8 cellular contexts compared by ENCODE assay signal in the genomic region with DNA sequence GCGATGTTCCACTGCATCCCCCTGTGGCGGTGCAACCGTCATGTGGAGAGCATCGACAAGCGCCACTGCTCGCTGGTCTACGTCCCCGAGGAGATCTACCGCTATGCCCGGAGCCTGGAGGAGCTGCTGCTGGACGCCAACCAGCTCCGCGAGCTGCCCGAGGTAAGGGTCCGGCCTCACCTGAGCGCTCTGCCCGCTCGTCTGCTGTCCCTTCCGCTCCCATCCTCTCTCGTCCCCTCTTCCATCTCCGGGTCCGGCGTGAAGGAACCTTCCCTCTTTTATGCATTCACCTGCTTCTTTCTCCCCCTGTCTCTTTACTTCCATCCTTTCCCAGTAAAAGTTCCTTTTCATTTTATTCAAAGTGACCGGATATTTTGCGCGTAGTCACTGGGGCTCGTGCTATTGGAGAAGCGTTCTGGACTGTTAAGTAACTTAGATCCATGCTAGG. TPM values are rescaled to one million over a fixed set of nuclear protein-coding genes. Genes with fewer than 3 reads are reported as not detected.
DNase-seq lines count a peak whose midpoint lies in the region; ATAC-seq and TF ChIP-seq lines count a peak whose summit lies in the region.

No MANE protein-coding gene starts in this region.

- peak overlapping the region; percentile 1 for H2BK12ac ChIP-seq in trophoblast cell (ENCODE audit: low read length)

- peak overlapping the region; percentile 39 for H3K18ac ChIP-seq in trophoblast cell (ENCODE audit: low read length)

- H3K9me3 Mint-ChIP-seq in T-cell, result no peaks in the 10 kb centered on the region

- no peak for TF ChIP-seq CTCF in fibroblast of villous mesenchyme (IDR thresholded peaks at IDR 0.05; ENCODE audit: insufficient read depth, low read depth, low read length)

- peaks cover 28 to 31% (median 29%) of the 10 kb centered on the region in 3 donors for H3K4me1 Mint-ChIP-seq in T-cell

- H4K91ac ChIP-seq in trophoblast cell (ENCODE audit: low read depth, low read length), result peak overlapping the region; percentile 73

- H3K14ac ChIP-seq in trophoblast cell (ENCODE audit: low read length), result peak overlapping the region; percentile 62

- peak overlapping the region; percentile 90 for H3K9ac ChIP-seq in trophoblast cell (ENCODE audit: low read length)

- H2BK120ac ChIP-seq in trophoblast cell (ENCODE audit: insufficient read depth, low read length, poor library complexity), result peak overlapping the region; percentile 18

- DNase-seq in NCI-H1417 (lab: John Stamatoyannopoulos, UW) (peak; percentile 54 to 80 (median 80)), NCI-H1417 treated with DMSO at 0.1 percent for 48 hours (lab: John Stamatoyannopoulos, UW) (no peak), T-cell (peak in 2 of 34 experiments; percentile 6 to 27), fibroblast of villous mesenchyme (ENCODE audit: low read depth) (no peak), trophoblast cell (peak; percentile 32 to 54), NCI-H2029 treated with DMSO at 0.1 percent for 48 hours (lab: John Stamatoyannopoulos, UW) (no peak), NOMO-1 treated with DMSO at 0.1 percent for 48 hours (lab: John Stamatoyannopoulos, UW; ENCODE audit: unreplicated experiment) (no peak)

- POLR2A ChIA-PET in T-cell (lab: Charles Lee), result no interaction called here

- CTCF ChIA-PET in T-cell (lab: Charles Lee), result interaction anchor here in 1 of 2 donors (0.7 kb wide), 1 partner anchor 76 kb away, joined by 3 read pairs; no protein-coding TSS in a partner anchor

- H3K4me3 ChIP-seq in fibroblast of villous mesenchyme (ENCODE audit: low read depth, low read length) (peak overlapping the region; percentile 84), trophoblast cell (ENCODE audit: low read depth, low read length) (peak overlapping the region; percentile 92)

- no peaks in the 10 kb centered on the region for H3K27me3 ChIP-seq in trophoblast cell (ENCODE audit: insufficient read depth, low read length)

- H3K36me3 Mint-ChIP-seq in T-cell, result no peaks in the 10 kb centered on the region

- H3K9me3 ChIP-seq in trophoblast cell (ENCODE audit: insufficient read depth, low read depth, low read length), result no peaks in the 10 kb centered on the region

- peak overlapping the region; percentile 53 to 72 for H3K27ac Mint-ChIP-seq in T-cell

- peaks cover 31% of the 10 kb centered on the region for H3K79me2 ChIP-seq in trophoblast cell (ENCODE audit: control insufficient read depth, insufficient read depth, low read length, poor library complexity)

- WGBS in trophoblast cell (ENCODE audit: extremely low coverage, insufficient coverage, insufficient read length), result no CpG with 5 or more reads among the region's 28 CpGs

- H3K4me2 ChIP-seq in trophoblast cell (ENCODE audit: low read length), result peak overlapping the region; percentile 85

- H2BK5ac ChIP-seq in trophoblast cell (ENCODE audit: low read depth, low read length, poor library complexity), result peak overlapping the region; percentile 80

- H3K4ac ChIP-seq in trophoblast cell (ENCODE audit: low read depth, low read length), result peak overlapping the region; percentile 90

- peak overlapping the region; percentile 96 to 97 (median 96) for H3K4me3 Mint-ChIP-seq in T-cell

- peak overlapping the region; percentile 58 for H4K12ac ChIP-seq in trophoblast cell (ENCODE audit: low read depth, low read length)

- H3K27ac ChIP-seq in trophoblast cell (ENCODE audit: low read depth, low read length), result peak overlapping the region; percentile 84

- ATAC-seq in HG03280 (IDR thresholded peaks at IDR 0.05; ENCODE audit: unreplicated experiment), result peak; percentile 28
- no peak for ATAC-seq in T-cell (replicated peaks in 1 of 4)

- peak overlapping the region; percentile 56 for H4K8ac ChIP-seq in trophoblast cell (ENCODE audit: low read depth, low read length)

- H3K79me1 ChIP-seq in trophoblast cell (ENCODE audit: low read length), result peaks cover 30% of the 10 kb centered on the region

- H3K4me1 ChIP-seq in trophoblast cell (ENCODE audit: control insufficient read depth in 1 of 2, insufficient read depth in 2 of 2, low read length in 2 of 2), result peaks cover 0 to 9% of the 10 kb centered on the region in 2 experiments

- H2AK5ac ChIP-seq in trophoblast cell (ENCODE audit: low read length), result peak overlapping the region; percentile 18

- H2AFZ ChIP-seq in trophoblast cell (ENCODE audit: insufficient read depth, low read length, poor library complexity), result peak overlapping the region; percentile 13

- H3K23ac ChIP-seq in trophoblast cell (ENCODE audit: low read length), result no peak overlapping the region

- peaks cover 12 to 19% of the 10 kb centered on the region in 2 donors for H3K27me3 Mint-ChIP-seq in T-cell

- no peaks in the 10 kb centered on the region for H3K36me3 ChIP-seq in trophoblast cell (ENCODE audit: control insufficient read depth in 1 of 2, insufficient read depth in 2 of 2, low read length in 2 of 2)

RNA-seq across cellular contexts. Expression of gene LRRC1, which starts 0.5 kb away (rescaled TPM):
- 1 to 10 TPM; 2.1 to 3.9 (median 2.8) TPM for total RNA-seq in T-cell
- total RNA-seq in fibroblast of villous mesenchyme, result 17.7 and 18.6 TPM in 2 replicates
- 43.6 and 44.5 TPM in 2 replicates for polyA plus RNA-seq in trophoblast cell (2013)

Comparison
In these comparisons a context has a peak if more than half of its experiments do, and no peak if none do; other contexts are left out.
1. DNase-seq: peak in NCI-H1417 (3 of 3) and trophoblast cell (2 of 2); none in NCI-H1417 treated with DMSO at 0.1 percent for 48 hours (single experiment), fibroblast of villous mesenchyme (single experiment), NCI-H2029 treated with DMSO at 0.1 percent for 48 hours (single experiment) and NOMO-1 treated with DMSO at 0.1 percent for 48 hours (single experiment).